In genomic region chr6:52389626-52390360, GRCh38 we compare ENCODE assay signal across 8 cellular contexts. TPM values are rescaled to one million over a fixed set of nuclear protein-coding genes. Genes with fewer than 3 reads are reported as not detected.
DNase-seq lines count a peak whose midpoint lies in the region; ATAC-seq and TF ChIP-seq lines count a peak whose summit lies in the region.

No MANE protein-coding gene starts in this region.

- no peak for TF ChIP-seq CTCF in AG10803 (conservative IDR thresholded peaks at IDR 0.05; ENCODE audit: low read length)

- H3K4me3 ChIP-seq in AG10803 (ENCODE audit: low read length) = no peak overlapping the region

- peak; percentile 53 for ATAC-seq in GM18858 (IDR thresholded peaks at IDR 0.05; ENCODE audit: unreplicated experiment)
- peak; percentile 51 for ATAC-seq in HG02973 (IDR thresholded peaks at IDR 0.05; ENCODE audit: unreplicated experiment)

- DNase-seq in AG10803 (ENCODE audit: low read depth) (peak; percentile 31), NCI-H226 (peak; percentile 81), glomerular endothelial cell (ENCODE audit: extremely low read depth, low read depth, low spot score) (peak; percentile 31), D341Med (ENCODE audit: low spot score) (no peak)
- peak; percentile 59 to 61 for DNase-seq in activated T-cell treated with anti-CD3 and anti-CD28 coated beads, Interleukin-2, amount 50 U/mL, for 48 hours
- peak; percentile 44 to 64 for DNase-seq in stimulated activated CD4-positive, alpha-beta T cell treated with anti-CD3 and anti-CD28 coated beads, Interleukin-2, amount 100 ng/mL, for 24 hours

RNA-seq across cellular contexts. Expression of gene PAQR8, which starts 27.8 kb away (rescaled TPM):
- 13.8 and 14.9 TPM in 2 replicates for total RNA-seq in glomerular endothelial cell

RNA-seq across cellular contexts. Expression of gene EFHC1, which starts 30.3 kb away (rescaled TPM):
- 16.0 and 16.2 TPM in 2 replicates for total RNA-seq in glomerular endothelial cell
